Comparison of ENCODE assay signal across 19 cellular contexts in the genomic region with DNA sequence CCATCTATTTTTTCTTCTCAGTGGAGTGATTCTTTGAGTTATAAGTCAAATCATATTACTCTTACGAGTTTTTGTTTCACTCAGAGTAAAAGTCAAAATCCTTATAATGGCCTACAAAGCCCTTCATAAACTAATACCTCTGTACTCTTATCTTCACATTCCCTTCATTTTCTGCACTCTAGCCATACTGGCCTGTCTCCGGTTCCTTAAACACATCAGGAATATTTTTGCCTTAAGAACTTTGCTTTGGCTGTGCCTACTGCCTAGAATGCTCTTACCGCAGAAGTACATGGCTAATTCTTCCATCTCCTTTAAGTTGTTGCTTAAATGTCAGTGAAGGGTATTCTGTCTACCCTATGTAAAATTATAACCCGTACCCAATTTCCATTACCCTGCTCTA.
DNase-seq lines count a peak whose midpoint lies in the region; ATAC-seq and TF ChIP-seq lines count a peak whose summit lies in the region.
"Had no signal": no experiment of that assay in that cellular context is flagged by ENCODE, and none has a peak within 500 bp of the region (broad histone marks: within the 10 kb centered on the region; RNA-seq: fewer than 3 reads in every experiment).

No MANE protein-coding gene starts in this region.

- H3K4ac ChIP-seq in trophoblast cell (ENCODE audit: low read depth, low read length) = no peak overlapping the region

- H3K9me2 ChIP-seq in Loucy (replicated peaks; ENCODE audit: low read depth, low read length) = no peaks in the 10 kb centered on the region

- no peak overlapping the region for H2AFZ ChIP-seq in Loucy (ENCODE audit: low read length)
- H2AFZ ChIP-seq in trophoblast cell (ENCODE audit: insufficient read depth, low read length, poor library complexity) = no peak overlapping the region

- H3K27ac Mint-ChIP-seq in activated CD8-positive, alpha-beta memory T cell treated with anti-CD3 and anti-CD28 coated beads, Interleukin-2, amount 10 ng/mL, durations not matched to agents 7 days and 5 days = peak overlapping the region; percentile 3
- H3K27ac Mint-ChIP-seq in activated T-helper 17 cell treated with anti-CD3 and anti-CD28 coated beads, Interleukin-2, amount 50 U/mL, for 72 hours = peak overlapping the region; percentile 89
- H3K27ac Mint-ChIP-seq: activated T-helper 1 cell treated with anti-CD3 and anti-CD28 coated beads, Interleukin-12 subunit alpha, Interleukin-12 subunit beta, Interleukin-2, Interleukin-4 antibody, amounts not matched to agents 30 ng/mL and 10 ng/mL and 1 ng/mL, durations not matched to agents 14 hours and 24 hours and 36 hours had no signal

- H4K12ac ChIP-seq in trophoblast cell (ENCODE audit: low read depth, low read length) = no peak overlapping the region

- peaks cover 24% of the 10 kb centered on the region for H3K4me1 Mint-ChIP-seq in activated CD8-positive, alpha-beta memory T cell treated with anti-CD3 and anti-CD28 coated beads, Interleukin-2, amount 10 ng/mL, durations not matched to agents 7 days and 5 days
- H3K4me1 Mint-ChIP-seq in activated T-helper 17 cell treated with anti-CD3 and anti-CD28 coated beads, Interleukin-2, amount 50 U/mL, for 72 hours = peaks cover 29% of the 10 kb centered on the region

- H2BK5ac ChIP-seq in trophoblast cell (ENCODE audit: low read depth, low read length, poor library complexity) = no peak overlapping the region

- no peak overlapping the region for H2BK120ac ChIP-seq in trophoblast cell (ENCODE audit: insufficient read depth, low read length, poor library complexity)

- intact Hi-C loops in uterus (cut with DNase I; ENCODE audit: low total_unique reads) = no loop called here

- peaks cover 72% of the 10 kb centered on the region for H3K4me1 ChIP-seq in Loucy (ENCODE audit: insufficient read depth, low read length, poor library complexity, severe bottlenecking)
- H3K4me1 ChIP-seq in trophoblast cell (ENCODE audit: control insufficient read depth in 1 of 2, insufficient read depth in 2 of 2, low read length in 2 of 2) = no peaks in the 10 kb centered on the region
- H3K4me1 ChIP-seq in uterus = no peaks in the 10 kb centered on the region

- TF ChIP-seq POLR2A in uterus (IDR thresholded peaks at IDR 0.05) = no peak

- no peak overlapping the region for H3K23ac ChIP-seq in trophoblast cell (ENCODE audit: low read length)

- no peak overlapping the region for H3K14ac ChIP-seq in trophoblast cell (ENCODE audit: low read length)

- H3K4me3 ChIP-seq in Loucy (ENCODE audit: low read length, poor library complexity, severe bottlenecking) (peak overlapping the region; percentile 24), trophoblast cell (ENCODE audit: low read depth, low read length) (no peak overlapping the region), uterus (no peak overlapping the region)
- H3K4me3 ChIP-seq: dorsolateral prefrontal cortex, lung had no signal

- H3K4me3 Mint-ChIP-seq in activated CD8-positive, alpha-beta memory T cell treated with anti-CD3 and anti-CD28 coated beads, Interleukin-2, amount 10 ng/mL, durations not matched to agents 7 days and 5 days = no peak overlapping the region
- H3K4me3 Mint-ChIP-seq in activated T-helper 17 cell treated with anti-CD3 and anti-CD28 coated beads, Interleukin-2, amount 50 U/mL, for 72 hours = no peak overlapping the region
- H3K4me3 Mint-ChIP-seq: activated T-helper 1 cell treated with anti-CD3 and anti-CD28 coated beads, Interleukin-12 subunit alpha, Interleukin-12 subunit beta, Interleukin-2, Interleukin-4 antibody, amounts not matched to agents 30 ng/mL and 10 ng/mL and 1 ng/mL, durations not matched to agents 14 hours and 24 hours and 36 hours had no signal

- H3K9me3 ChIP-seq in Loucy (ENCODE audit: insufficient read depth, low read depth, low read length) = no peaks in the 10 kb centered on the region
- no peaks in the 10 kb centered on the region for H3K9me3 ChIP-seq in trophoblast cell (ENCODE audit: insufficient read depth, low read depth, low read length)
- H3K9me3 ChIP-seq in uterus = no peaks in the 10 kb centered on the region

- H3K27me3 ChIP-seq in Loucy (ENCODE audit: insufficient read depth, low read length, poor library complexity, severe bottlenecking) = no peaks in the 10 kb centered on the region
- H3K27me3 ChIP-seq in trophoblast cell (ENCODE audit: insufficient read depth, low read length) = no peaks in the 10 kb centered on the region
- no peaks in the 10 kb centered on the region for H3K27me3 ChIP-seq in uterus
- H3K27me3 ChIP-seq: dorsolateral prefrontal cortex had no signal

- peaks cover 15% of the 10 kb centered on the region for H3K36me3 Mint-ChIP-seq in activated CD8-positive, alpha-beta memory T cell treated with anti-CD3 and anti-CD28 coated beads, Interleukin-2, amount 10 ng/mL, durations not matched to agents 7 days and 5 days
- peaks cover 11% of the 10 kb centered on the region for H3K36me3 Mint-ChIP-seq in activated T-helper 17 cell treated with anti-CD3 and anti-CD28 coated beads, Interleukin-2, amount 50 U/mL, for 72 hours (ENCODE audit: low read depth)

- no peak overlapping the region for H4K8ac ChIP-seq in trophoblast cell (ENCODE audit: low read depth, low read length)

- H3K9ac ChIP-seq in Loucy (ENCODE audit: low read depth, low read length, poor library complexity, severe bottlenecking) = peak overlapping the region; percentile 13
- no peak overlapping the region for H3K9ac ChIP-seq in trophoblast cell (ENCODE audit: low read length)

- H2BK12ac ChIP-seq in trophoblast cell (ENCODE audit: low read length) = no peak overlapping the region

- no peak for DNase-seq in activated CD8-positive, alpha-beta memory T cell treated with anti-CD3 and anti-CD28 coated beads, Interleukin-2, amount 10 ng/mL, durations not matched to agents 7 days and 5 days
- DNase-seq in activated CD8-positive, alpha-beta memory T cell treated with anti-CD3 and anti-CD28 coated beads, Interleukin-2, amount 50 U/mL, for 48 hours = no peak
- DNase-seq in trophoblast cell (peak; percentile 59 to 84), kidney glomerular epithelial cell (lab: John Stamatoyannopoulos, UW) (no peak), uterus (no peak)
- DNase-seq: activated CD4-positive, alpha-beta T cell treated with anti-CD3 and anti-CD28 coated beads, Interleukin-2, amount 50 U/mL, for 4 hours; amygdala; dorsolateral prefrontal cortex; NCI-H1436 treated with DMSO at 0.1 percent for 48 hours; NCI-H2171 treated with DMSO at 0.1 percent for 48 hours; NCI-H526 treated with DMSO at 0.1 percent for 48 hours; nucleus accumbens; SHP77 had no signal

- no peak for TF ChIP-seq CTCF in Loucy (conservative IDR thresholded peaks at IDR 0.05; ENCODE audit: low read length)
- TF ChIP-seq CTCF in uterus (IDR thresholded peaks at IDR 0.05) = no peak

- ATAC-seq in activated CD8-positive, alpha-beta memory T cell treated with anti-CD3 and anti-CD28 coated beads, Interleukin-2, amount 10 ng/mL, durations not matched to agents 7 days and 5 days = no peak
- ATAC-seq in activated T-helper 17 cell treated with anti-CD3 and anti-CD28 coated beads, Interleukin-2, amount 50 U/mL, for 72 hours (replicated peaks) = no peak
- no peak for ATAC-seq in HG03175 (IDR thresholded peaks at IDR 0.05; ENCODE audit: unreplicated experiment)

- H3K27me3 Mint-ChIP-seq in activated CD8-positive, alpha-beta memory T cell treated with anti-CD3 and anti-CD28 coated beads, Interleukin-2, amount 10 ng/mL, durations not matched to agents 7 days and 5 days = no peaks in the 10 kb centered on the region
- H3K27me3 Mint-ChIP-seq in activated T-helper 17 cell treated with anti-CD3 and anti-CD28 coated beads, Interleukin-2, amount 50 U/mL, for 72 hours = no peaks in the 10 kb centered on the region

- H4K20me1 ChIP-seq in Loucy (ENCODE audit: insufficient read depth, low read length, poor library complexity, severe bottlenecking) = no peaks in the 10 kb centered on the region

- peaks cover 10% of the 10 kb centered on the region; the same call in 1 of the 2 replicates for H3F3A ChIP-seq in Loucy (ENCODE audit: low read depth)

- H3K79me2 ChIP-seq in Loucy (ENCODE audit: insufficient read depth, low read length) (peaks cover 82% of the 10 kb centered on the region), trophoblast cell (ENCODE audit: control insufficient read depth, insufficient read depth, low read length, poor library complexity) (no peaks in the 10 kb centered on the region)

- no peak overlapping the region for H3K27ac ChIP-seq in trophoblast cell (ENCODE audit: low read depth, low read length)
- H3K27ac ChIP-seq in uterus = no peak overlapping the region
- H3K27ac ChIP-seq: C4-2B, dorsolateral prefrontal cortex had no signal

- H2AK5ac ChIP-seq in trophoblast cell (ENCODE audit: low read length) = no peak overlapping the region

- H3K4me2 ChIP-seq in Loucy (ENCODE audit: low read depth, low read length, poor library complexity, severe bottlenecking) (peak overlapping the region; percentile 41), trophoblast cell (ENCODE audit: low read length) (no peak overlapping the region)

- WGBS in trophoblast cell (ENCODE audit: extremely low coverage, insufficient coverage, insufficient read length) = no CpG with 5 or more reads among the region's 4 CpGs

- H3K36me3 ChIP-seq in Loucy (ENCODE audit: insufficient read depth, low read length) (no peaks in the 10 kb centered on the region), trophoblast cell (ENCODE audit: control insufficient read depth in 1 of 2, insufficient read depth in 2 of 2, low read length in 2 of 2) (no peaks in the 10 kb centered on the region), uterus (no peaks in the 10 kb centered on the region)

- H3K79me1 ChIP-seq in trophoblast cell (ENCODE audit: low read length) = peaks cover 2% of the 10 kb centered on the region

- no peak overlapping the region for H3K18ac ChIP-seq in trophoblast cell (ENCODE audit: low read length)

- H4K91ac ChIP-seq in trophoblast cell (ENCODE audit: low read depth, low read length) = no peak overlapping the region

- CTCF ChIA-PET in activated CD8-positive, alpha-beta memory T cell treated with anti-CD3 and anti-CD28 coated beads, Interleukin-2, amount 10 ng/mL, durations not matched to agents 7 days and 5 days (lab: Charles Lee) = no interaction called here

- no peaks in the 10 kb centered on the region for H3K9me3 Mint-ChIP-seq in activated CD8-positive, alpha-beta memory T cell treated with anti-CD3 and anti-CD28 coated beads, Interleukin-2, amount 10 ng/mL, durations not matched to agents 7 days and 5 days (ENCODE audit: low read depth)
- no peaks in the 10 kb centered on the region for H3K9me3 Mint-ChIP-seq in activated T-helper 17 cell treated with anti-CD3 and anti-CD28 coated beads, Interleukin-2, amount 50 U/mL, for 72 hours
- H3K9me3 Mint-ChIP-seq: activated T-helper 1 cell treated with anti-CD3 and anti-CD28 coated beads, Interleukin-12 subunit alpha, Interleukin-12 subunit beta, Interleukin-2, Interleukin-4 antibody, amounts not matched to agents 30 ng/mL and 10 ng/mL and 1 ng/mL, durations not matched to agents 14 hours and 24 hours and 36 hours had no signal

Comparison
In these comparisons a context has a peak if more than half of its experiments do, and no peak if none do; other contexts are left out.
1. DNase-seq: peak in trophoblast cell (2 of 2); none in activated CD8-positive, alpha-beta memory T cell treated with anti-CD3 and anti-CD28 coated beads, Interleukin-2, amount 10 ng/mL, durations not matched to agents 7 days and 5 days (single experiment), activated CD8-positive, alpha-beta memory T cell treated with anti-CD3 and anti-CD28 coated beads, Interleukin-2, amount 50 U/mL, for 48 hours (single experiment), kidney glomerular epithelial cell (single experiment) and uterus (0 of 2).